In the genomic region with DNA sequence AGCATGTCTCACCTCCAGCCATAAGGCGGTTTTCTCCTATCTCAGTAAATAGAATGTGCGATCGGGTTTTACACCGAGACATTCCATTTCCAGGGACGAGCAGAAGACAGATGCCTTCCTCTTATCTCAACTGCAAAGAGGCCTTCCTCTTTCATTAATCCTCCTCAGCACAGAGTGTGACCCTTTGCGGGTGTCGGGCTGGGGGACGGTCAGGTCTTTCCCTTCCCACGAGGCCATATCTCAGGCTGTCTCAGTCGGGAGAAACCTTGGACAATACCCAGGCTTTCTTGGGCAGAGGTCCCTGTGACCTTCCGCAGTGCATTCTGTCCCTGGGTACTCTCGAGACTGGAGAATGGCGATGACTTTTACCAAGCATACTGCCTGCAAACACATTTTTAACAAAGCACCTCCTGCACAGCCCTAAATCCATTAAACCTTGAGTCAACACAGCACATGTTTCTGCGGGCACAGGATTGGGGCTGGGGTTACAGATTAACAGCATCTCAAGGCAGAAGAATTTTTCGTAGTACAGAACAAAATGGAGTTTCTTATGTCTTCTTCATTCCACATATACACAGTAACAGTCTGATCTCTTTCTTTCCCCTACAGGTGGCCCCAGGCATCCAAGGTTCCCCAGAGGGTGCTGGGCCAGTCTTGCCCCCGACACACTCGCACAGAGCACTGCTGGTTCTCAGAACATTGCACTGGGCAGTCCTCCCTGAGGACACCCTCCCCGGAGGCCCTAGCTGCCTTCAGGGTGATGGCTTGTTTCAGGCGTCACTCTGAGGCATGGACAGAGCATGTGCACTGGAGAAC, we compare ENCODE assay signal across 1 cellular context. TPM values are rescaled to one million over a fixed set of nuclear protein-coding genes. Genes with fewer than 3 reads are reported as not detected.
"Had no signal": no experiment of that assay in that cellular context is flagged by ENCODE, and none has a peak within 500 bp of the region (broad histone marks: within the 10 kb centered on the region; RNA-seq: fewer than 3 reads in every experiment).

No MANE protein-coding gene starts in this region.

RNA-seq across cellular contexts. Expression of gene KLHL6, which starts 34.6 kb away (rescaled TPM):
- total RNA-seq: chondrocyte had no signal
